8 cellular contexts compared by ENCODE assay signal in the genomic region with DNA sequence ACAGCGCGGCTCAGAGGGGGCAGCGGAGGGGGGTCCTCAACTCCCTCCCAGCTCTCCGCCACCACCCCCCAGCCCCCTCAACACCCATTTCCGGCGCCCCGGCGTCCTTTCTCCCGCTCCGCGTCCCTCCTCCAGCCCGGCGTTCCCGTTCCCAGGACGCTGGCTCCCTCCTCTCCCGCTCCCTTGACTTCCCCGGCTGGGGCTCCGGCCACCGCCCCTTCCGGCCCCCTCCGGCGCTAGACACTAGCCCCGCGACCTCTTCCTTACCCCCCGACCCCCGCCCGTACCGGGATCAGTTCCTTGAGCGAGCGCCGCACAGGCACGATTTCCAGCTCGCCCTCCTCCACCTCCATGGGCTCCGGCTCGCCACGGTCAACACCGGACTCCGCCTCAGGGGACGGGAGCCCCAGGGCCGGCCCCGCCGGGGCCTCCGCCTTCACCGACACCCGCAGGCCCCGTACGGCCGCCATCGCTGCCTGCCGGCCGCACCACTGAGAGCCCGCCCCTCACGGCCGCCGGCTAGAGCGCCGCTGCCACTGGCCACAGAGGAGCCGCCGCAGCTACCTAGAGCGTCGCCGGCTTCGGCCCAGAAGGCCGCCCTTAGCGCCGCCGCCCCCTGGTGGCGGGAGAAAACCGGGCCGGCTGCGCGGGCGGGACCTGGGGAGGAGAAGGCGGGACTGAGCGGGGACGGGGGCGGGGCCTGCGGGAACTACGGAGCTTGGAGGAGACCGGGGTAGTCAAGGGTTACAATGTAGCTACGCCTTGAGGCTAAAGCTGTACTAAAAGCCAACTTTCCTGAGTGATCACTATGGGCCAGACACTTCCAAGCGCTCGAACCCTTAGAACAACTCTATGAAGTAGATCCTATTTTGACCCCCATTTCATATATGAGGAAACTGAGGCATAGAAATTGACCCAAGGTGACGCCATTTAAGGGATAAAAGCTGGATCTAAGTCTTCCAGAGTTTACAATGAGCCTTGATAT.
A peak's percentile ranks its signal among the peaks of the same experiment; 100 is the strongest.
DNase-seq lines count a peak whose midpoint lies in the region; ATAC-seq and TF ChIP-seq lines count a peak whose summit lies in the region.

A gene with protein sequence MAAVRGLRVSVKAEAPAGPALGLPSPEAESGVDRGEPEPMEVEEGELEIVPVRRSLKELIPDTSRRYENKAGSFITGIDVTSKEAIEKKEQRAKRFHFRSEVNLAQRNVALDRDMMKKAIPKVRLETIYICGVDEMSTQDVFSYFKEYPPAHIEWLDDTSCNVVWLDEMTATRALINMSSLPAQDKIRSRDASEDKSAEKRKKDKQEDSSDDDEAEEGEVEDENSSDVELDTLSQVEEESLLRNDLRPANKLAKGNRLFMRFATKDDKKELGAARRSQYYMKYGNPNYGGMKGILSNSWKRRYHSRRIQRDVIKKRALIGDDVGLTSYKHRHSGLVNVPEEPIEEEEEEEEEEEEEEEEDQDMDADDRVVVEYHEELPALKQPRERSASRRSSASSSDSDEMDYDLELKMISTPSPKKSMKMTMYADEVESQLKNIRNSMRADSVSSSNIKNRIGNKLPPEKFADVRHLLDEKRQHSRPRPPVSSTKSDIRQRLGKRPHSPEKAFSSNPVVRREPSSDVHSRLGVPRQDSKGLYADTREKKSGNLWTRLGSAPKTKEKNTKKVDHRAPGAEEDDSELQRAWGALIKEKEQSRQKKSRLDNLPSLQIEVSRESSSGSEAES (minus strand): TSS at position 493 of the 985 bp plus-strand sequence. CDS start 23 bp downstream, at position 470.

- ATAC-seq in HG03175 (IDR thresholded peaks at IDR 0.05; ENCODE audit: unreplicated experiment) = peak; percentile 92

- H3K27ac ChIP-seq in caudate nucleus (ENCODE audit: low read depth, low read length) = peak within 1 kb of the TSS; percentile 58

- in situ Hi-C loops in GM18951 (cut with MboI; ENCODE audit: low sequenced_read_pairs, unreplicated experiment) = no loop called here

- DNase-seq in AG20443 (ENCODE audit: low spot score) (peak; percentile 99), NCI-H345 (lab: John Stamatoyannopoulos, UW) (peak; percentile 91), caudate nucleus (lab: John Stamatoyannopoulos, UW) (peak in 59 of 61 donors; percentile 36 to 94 (median 85)), iris pigment epithelial cell (ENCODE audit: low read depth) (peak; percentile 94)
- peak; percentile 86 to 92 (median 89) for DNase-seq in activated CD4-positive, CD25-positive, alpha-beta regulatory T cell (lab: John Stamatoyannopoulos, UW)
- peak; percentile 92 for DNase-seq in stimulated activated CD4-positive, alpha-beta T cell treated with anti-CD3 and anti-CD28 coated beads, Interleukin-12 subunit alpha, Interleukin-12 subunit beta, amount 100 ng/mL, for 4 hours

- TF ChIP-seq POLR2A in GM18951 (IDR thresholded peaks at IDR 0.05; ENCODE audit: extremely low read depth, insufficient read depth, insufficient read length) = peak; percentile 97

Comparison
In these comparisons a context has a peak if more than half of its experiments do, and no peak if none do; other contexts are left out.
1. Peak in every context shown above with its lines: DNase-seq, ATAC-seq and H3K27ac ChIP-seq.